Comparison of ENCODE assay signal across 8 cellular contexts in genomic region chr7:39624202-39624807, GRCh38. TPM values are rescaled to one million over a fixed set of nuclear protein-coding genes. Genes with fewer than 3 reads are reported as not detected.
DNase-seq lines count a peak whose midpoint lies in the region; ATAC-seq and TF ChIP-seq lines count a peak whose summit lies in the region.

No MANE protein-coding gene starts in this region.

- DNase-seq in heart left ventricle: no peak
- DNase-seq in Right ventricle myocardium inferior (ENCODE audit: missing footprints): no peak
- peak; percentile 33 for DNase-seq in NCI-H748 (lab: John Stamatoyannopoulos, UW; ENCODE audit: unreplicated experiment)
- no peak for DNase-seq in astrocyte of the spinal cord (ENCODE audit: low read depth, low spot score)
- no peak for DNase-seq in kidney epithelial cell (ENCODE audit: low read depth)
- DNase-seq in stomach: no peak
- DNase-seq in foreskin melanocyte: no peak

- intact Hi-C loops in heart left ventricle (cut with DNase I) (loop anchor here in 6 of 10 donors (5.0 to 10.0 kb wide), 6 partner anchors 42 to 123 kb away; no protein-coding TSS in a partner anchor), Right ventricle myocardium inferior (cut with DNase I) (loop anchor here (5.0 kb wide), 3 partner anchors 42 to 323 kb away; no protein-coding TSS in a partner anchor), stomach (cut with DNase I; ENCODE audit: low total_unique reads) (no loop called here)

- in situ Hi-C loops in astrocyte of the spinal cord (cut with HindIII; ENCODE audit: low sequenced_read_pairs): no loop called here

- no peaks in the 10 kb centered on the region for H3K9me3 ChIP-seq in heart left ventricle
- H3K9me3 ChIP-seq in stomach: no peaks in the 10 kb centered on the region

- TF ChIP-seq EP300 in stomach (IDR thresholded peaks at IDR 0.05): no peak

- TF ChIP-seq POLR2A in heart left ventricle (IDR thresholded peaks at IDR 0.05) (no peak), stomach (IDR thresholded peaks at IDR 0.05) (no peak)

- WGBS in heart left ventricle, 4 donors: 1 to 3% (median 2%) methylated on average over 11 of the region's 11 CpGs
- WGBS in stomach, 5 donors: 2 to 7% (median 4%) methylated on average over 11 of the region's 11 CpGs

- TF ChIP-seq CTCF in heart left ventricle (IDR thresholded peaks at IDR 0.05) (no peak), astrocyte of the spinal cord (IDR thresholded peaks at IDR 0.05; ENCODE audit: low read depth, low read length) (no peak), kidney epithelial cell (IDR thresholded peaks at IDR 0.05; ENCODE audit: insufficient read depth, low read length, poor library complexity, severe bottlenecking) (no peak), stomach (IDR thresholded peaks at IDR 0.05) (no peak)

- H3K36me3 ChIP-seq in heart left ventricle: peaks cover 0 to 4% (median 0%) of the 10 kb centered on the region in 9 donors
- H3K36me3 ChIP-seq in kidney epithelial cell (ENCODE audit: control insufficient read depth, insufficient read depth, low read length): no peaks in the 10 kb centered on the region
- peaks cover 0 to under 1% (median under 1%) of the 10 kb centered on the region in 4 donors for H3K36me3 ChIP-seq in stomach

- H3K27ac ChIP-seq in heart left ventricle: peak overlapping the region; percentile 80 to 96 (median 92)
- H3K27ac ChIP-seq in stomach: peak overlapping the region; percentile 90 to 97 (median 91)

- ATAC-seq in heart left ventricle (no peak), Right ventricle myocardium inferior (no peak), HG03159 (IDR thresholded peaks at IDR 0.05; ENCODE audit: unreplicated experiment) (no peak)

- H3K4me1 ChIP-seq in heart left ventricle (peaks cover 6 to 63% (median 43%) of the 10 kb centered on the region in 12 donors), stomach (peaks cover 29 to 59% (median 56%) of the 10 kb centered on the region in 4 donors)

- H3K27me3 ChIP-seq in heart left ventricle (no peaks in the 10 kb centered on the region), kidney epithelial cell (ENCODE audit: control insufficient read depth, insufficient read depth, low read length) (no peaks in the 10 kb centered on the region), stomach (no peaks in the 10 kb centered on the region)

- peak overlapping the region; percentile 67 to 94 (median 89) for H3K4me3 ChIP-seq in heart left ventricle
- H3K4me3 ChIP-seq in astrocyte of the spinal cord (ENCODE audit: low read depth, low read length): peak overlapping the region; percentile 73
- peak overlapping the region; percentile 93 for H3K4me3 ChIP-seq in kidney epithelial cell (ENCODE audit: low read depth, low read length)
- peak overlapping the region; percentile 87 to 96 (median 94) for H3K4me3 ChIP-seq in stomach

RNA-seq across cellular contexts. Expression of gene RALA, which starts 0.9 kb away (rescaled TPM):
- total RNA-seq in heart left ventricle (10 to 100 TPM; 13.5 to 37.1 (median 23.4) TPM), Right ventricle myocardium inferior (35.7 TPM), kidney epithelial cell (72.8 and 79.2 TPM in 2 replicates), stomach (10 to 100 TPM; 10.6 to 40.3 (median 33.8) TPM)
- polyA plus RNA-seq in heart left ventricle (10 to 100 TPM; 17.3 to 32.0 TPM), stomach (10 to 100 TPM; 26.6 to 57.0 (median 29.4) TPM)

RNA-seq across cellular contexts. Expression of gene YAE1, which starts 58.1 kb away (rescaled TPM):
- 10 to 100 TPM in 8 of 9 donors, 1 to 10 TPM in 1; 8.4 to 19.5 (median 16.1) TPM for total RNA-seq in heart left ventricle
- polyA plus RNA-seq in heart left ventricle: 10 to 100 TPM; 22.7 to 27.7 TPM
- 19.0 TPM for total RNA-seq in Right ventricle myocardium inferior
- 16.8 and 18.1 TPM in 2 replicates for total RNA-seq in kidney epithelial cell
- total RNA-seq in stomach: 10 to 100 TPM in 2 of 5 donors, 1 to 10 TPM in 3; 1.2 to 33.0 (median 9.6) TPM
- 10 to 100 TPM; 26.5 to 38.6 (median 29.4) TPM for polyA plus RNA-seq in stomach
